8 cellular contexts compared by ENCODE assay signal in the genomic region with DNA sequence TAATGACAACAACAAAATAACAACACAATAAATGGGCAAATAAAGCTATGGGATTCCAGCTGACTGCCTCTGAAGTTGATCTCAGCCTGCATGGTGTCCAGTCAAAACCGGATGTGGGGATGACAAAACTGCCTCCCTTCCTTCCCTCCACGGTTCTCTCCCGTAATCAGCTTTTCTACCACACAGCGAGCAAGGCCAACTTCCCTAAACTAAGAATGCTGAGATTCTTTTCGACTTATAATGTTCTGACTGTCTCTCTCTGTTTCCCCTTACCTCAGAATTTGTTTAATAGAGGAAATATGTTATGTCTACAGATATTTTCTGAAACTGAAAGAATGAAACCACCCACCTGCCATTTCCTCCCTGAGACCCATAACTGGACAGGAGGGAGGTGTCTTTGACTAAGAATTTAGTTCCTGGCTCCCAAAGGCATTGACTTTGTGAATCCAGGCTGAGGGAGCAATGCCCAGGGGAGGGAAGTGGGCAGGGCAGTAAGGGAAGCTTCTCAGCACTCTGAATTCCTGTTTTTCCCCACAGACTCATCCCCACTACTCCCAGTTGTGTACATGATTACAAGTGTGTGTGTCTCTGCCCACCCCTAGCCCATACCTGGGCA.
DNase-seq lines count a peak whose midpoint lies in the region; ATAC-seq lines count a peak whose summit lies in the region.

No MANE protein-coding gene starts in this region.

- H3K27ac ChIP-seq in mucosa of rectum (ENCODE audit: low read depth in 2 of 2, low read length in 2 of 2): peak overlapping the region; percentile 52

- peaks cover 9% of the 10 kb centered on the region for H3K36me3 Mint-ChIP-seq in central memory CD8-positive, alpha-beta T cell (ENCODE audit: insufficient read depth)

- H3K9me3 Mint-ChIP-seq in central memory CD8-positive, alpha-beta T cell: peaks cover 8% of the 10 kb centered on the region

- peaks cover 37% of the 10 kb centered on the region for H3K4me1 Mint-ChIP-seq in central memory CD8-positive, alpha-beta T cell

- H3K9ac ChIP-seq in mucosa of rectum (ENCODE audit: low read depth in 1 of 2, low read length in 2 of 2): peak overlapping the region in 1 of 2 donors; percentile 41

- peak overlapping the region in 1 of 2 donors; percentile 77 for H3K4me3 ChIP-seq in mucosa of rectum (ENCODE audit: low read length in 2 of 2)

- peak overlapping the region; percentile 87 for H3K4me3 Mint-ChIP-seq in central memory CD8-positive, alpha-beta T cell

- peak overlapping the region; percentile 85 for H3K27ac Mint-ChIP-seq in central memory CD8-positive, alpha-beta T cell (ENCODE audit: low read depth)

- peak; percentile 82 for ATAC-seq in GM18508 (IDR thresholded peaks at IDR 0.05; ENCODE audit: insufficient read depth, unreplicated experiment)
- ATAC-seq in HG02610 (IDR thresholded peaks at IDR 0.05; ENCODE audit: unreplicated experiment): peak; percentile 85
- ATAC-seq in central memory CD8-positive, alpha-beta T cell (replicated peaks; ENCODE audit: extremely low read depth, poor library complexity, severe bottlenecking): peak; percentile 40

- H3K9me3 ChIP-seq in mucosa of rectum (ENCODE audit: control insufficient read depth in 2 of 2, low read length in 2 of 2): peaks cover 0 to 2% of the 10 kb centered on the region in 2 donors

- no peaks in the 10 kb centered on the region for H3K36me3 ChIP-seq in mucosa of rectum (ENCODE audit: control insufficient read depth in 2 of 2, insufficient read depth in 2 of 2, low read length in 2 of 2)

- peak; percentile 6 for DNase-seq in NCI-H226
- DNase-seq in central memory CD8-positive, alpha-beta T cell (ENCODE audit: low spot score in 2 of 2): no peak
- no peak for DNase-seq in ecto neural progenitor cell (ENCODE audit: low spot score)
- DNase-seq in epidermal melanocyte (ENCODE audit: insufficient read length, low spot score): no peak
- no peak for DNase-seq in hepatic stellate cell (ENCODE audit: low spot score)

- no peaks in the 10 kb centered on the region for H3K27me3 Mint-ChIP-seq in central memory CD8-positive, alpha-beta T cell

- no peaks in the 10 kb centered on the region for H3K27me3 ChIP-seq in mucosa of rectum (ENCODE audit: control insufficient read depth in 2 of 2, insufficient read depth in 2 of 2, low read length in 2 of 2)

- peaks cover 6 to 14% of the 10 kb centered on the region in 2 donors for H3K4me1 ChIP-seq in mucosa of rectum (ENCODE audit: control insufficient read depth in 2 of 2, insufficient read depth in 2 of 2, low read length in 2 of 2)
